26 cellular contexts compared by ENCODE assay signal in the genomic region with DNA sequence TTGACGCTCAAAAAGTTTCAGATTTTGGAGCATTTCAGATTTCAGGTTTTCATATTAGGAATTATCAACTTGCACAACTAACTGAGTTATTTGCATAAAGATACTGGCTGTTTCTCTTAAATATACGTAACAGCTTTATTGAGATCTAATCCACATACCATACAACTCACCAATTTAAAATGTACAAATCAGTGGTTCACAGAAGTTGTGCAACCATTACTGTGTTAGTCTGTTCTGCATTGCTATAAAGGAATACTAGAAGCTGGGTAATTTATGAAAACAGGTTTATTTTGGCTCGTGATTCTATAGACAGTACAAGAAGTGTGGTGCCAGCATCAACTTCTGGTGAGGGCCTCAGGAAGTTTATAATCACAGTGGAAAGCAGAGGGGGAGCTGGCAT. TPM values are rescaled to one million over a fixed set of nuclear protein-coding genes. Genes with fewer than 3 reads are reported as not detected.
DNase-seq lines count a peak whose midpoint lies in the region; ATAC-seq, FAIRE-seq and TF ChIP-seq lines count a peak whose summit lies in the region.
"Had no signal": no experiment of that assay in that cellular context is flagged by ENCODE, and none has a peak within 500 bp of the region (broad histone marks: within the 10 kb centered on the region; RNA-seq: fewer than 3 reads in every experiment).

No MANE protein-coding gene starts in this region.

- CTCF ChIA-PET in activated CD4-positive, alpha-beta memory T cell treated with anti-CD3 and anti-CD28 coated beads, Interleukin-2, amount 10 ng/mL, durations not matched to agents 7 days and 5 days (lab: Charles Lee), result interaction anchor here (0.6 to 0.7 kb wide), 2 partner anchors 9 to 47 kb away, joined by 3 read pairs; no protein-coding TSS in a partner anchor
- CTCF ChIA-PET in activated CD4-positive, alpha-beta memory T cell treated with anti-CD3 and anti-CD28 coated beads for 36 hours (lab: Charles Lee), result interaction anchor here (0.6 kb wide), 1 partner anchor 783 kb away, joined by 3 read pairs; no protein-coding TSS in a partner anchor
- CTCF ChIA-PET in K562 (lab: Yijun Ruan, JAX; ENCODE audit: low intra/inter-chr PET ratio), result no interaction called here
- CTCF ChIA-PET in activated naive CD4-positive, alpha-beta T cell treated with anti-CD3 and anti-CD28 coated beads, Interleukin-2, amount 10 ng/mL, durations not matched to agents 7 days and 5 days (lab: Charles Lee), result no interaction called here

- H4K20me1 ChIP-seq in K562 (replicated peaks; ENCODE audit: control insufficient read depth, insufficient read depth, low read length), result no peaks in the 10 kb centered on the region

- H3K9me3 ChIP-seq in CD4-positive, CD25-positive, alpha-beta regulatory T cell (ENCODE audit: control insufficient read depth in 2 of 2, low read length in 2 of 2), result no peaks in the 10 kb centered on the region
- H3K9me3 ChIP-seq in K562 (replicated peaks; ENCODE audit: control insufficient read depth, insufficient read depth, low read depth, low read length) (no peaks in the 10 kb centered on the region), endodermal cell (ENCODE audit: control insufficient read depth, low read length) (no peaks in the 10 kb centered on the region)
- H3K9me3 ChIP-seq: SJSA1 had no signal

- FAIRE-seq in K562 (lab: Jason Lieb, UNC), result no peak
- FAIRE-seq: GM18507, HTR-8/SVneo had no signal

- no peak for TF ChIP-seq EP300 in K562 (IDR thresholded peaks at IDR 0.05; ENCODE audit: low read length)

- intact Hi-C loops in activated CD4-positive, alpha-beta memory T cell treated with anti-CD3 and anti-CD28 coated beads for 36 hours (cut with micrococcal nuclease), result no loop called here
- intact Hi-C loops in K562 (cut with micrococcal nuclease), result loop anchor here (5.0 kb wide), 1 partner anchor 33 kb away; no protein-coding TSS in a partner anchor

- H3K4me3 Mint-ChIP-seq in activated CD4-positive, alpha-beta memory T cell treated with anti-CD3 and anti-CD28 coated beads, Interleukin-2, amount 10 ng/mL, durations not matched to agents 7 days and 5 days, result no peak overlapping the region
- no peak overlapping the region for H3K4me3 Mint-ChIP-seq in activated CD4-positive, alpha-beta memory T cell treated with anti-CD3 and anti-CD28 coated beads for 36 hours
- H3K4me3 Mint-ChIP-seq in CD4-positive, CD25-positive, alpha-beta regulatory T cell, result no peak overlapping the region
- no peak overlapping the region for H3K4me3 Mint-ChIP-seq in activated naive CD4-positive, alpha-beta T cell treated with anti-CD3 and anti-CD28 coated beads, Interleukin-2, amount 10 ng/mL, durations not matched to agents 7 days and 5 days
- no peak overlapping the region for H3K4me3 Mint-ChIP-seq in endodermal cell
- H3K4me3 Mint-ChIP-seq: CD4-positive, alpha-beta T cell had no signal

- TF ChIP-seq RAD21 in K562 (CRISPR knock-in tag; conservative IDR thresholded peaks at IDR 0.05 in 1 of 2, IDR thresholded peaks at IDR 0.05 in 1 of 2), result no peak

- no peak overlapping the region for H3K9ac ChIP-seq in K562 (ENCODE audit: insufficient read depth in 1 of 2, low read depth in 2 of 2, low read length in 2 of 2)
- no peak overlapping the region for H3K9ac ChIP-seq in endodermal cell (ENCODE audit: extremely low read depth, low read length, poor library complexity, severe bottlenecking)
- H3K9ac ChIP-seq: KMS-11 had no signal

- no peak for DNase-seq in activated CD4-positive, alpha-beta memory T cell treated with anti-CD3 and anti-CD28 coated beads, Interleukin-2, amount 10 ng/mL, durations not matched to agents 7 days and 5 days
- DNase-seq in activated CD4-positive, alpha-beta memory T cell treated with anti-CD3 and anti-CD28 coated beads for 36 hours, result no peak
- DNase-seq in CD4-positive, CD25-positive, alpha-beta regulatory T cell, result no peak
- DNase-seq in K562 (ENCODE audit: extremely low read depth in 1 of 4, low spot score in 3 of 4), result no peak
- peak; percentile 25 for DNase-seq in fibroblast of villous mesenchyme (ENCODE audit: low read depth)
- DNase-seq in activated naive CD4-positive, alpha-beta T cell treated with anti-CD3 and anti-CD28 coated beads, Interleukin-2, amount 10 ng/mL, durations not matched to agents 7 days and 5 days, result no peak
- no peak for DNase-seq in endodermal cell
- DNase-seq: 8988T; ACHN; CD4-positive, alpha-beta T cell; COR-L47; DMS53; H7; NCI-H1048; NCI-H1417; NCI-H1694; NCI-H2029 treated with DMSO at 0.1 percent for 48 hours; NCI-H446 treated with DMSO at 0.1 percent for 48 hours; NCI-H526; Right ventricle myocardium superior; RPMI8226 had no signal

- peaks cover 45% of the 10 kb centered on the region for H3K36me3 ChIP-seq in CD4-positive, CD25-positive, alpha-beta regulatory T cell (ENCODE audit: control insufficient read depth, insufficient read depth, low read length)
- H3K36me3 ChIP-seq in K562 (ENCODE audit: control insufficient read depth, insufficient read depth, low read length), result peaks cover 91% of the 10 kb centered on the region
- peaks cover 65% of the 10 kb centered on the region for H3K36me3 ChIP-seq in endodermal cell (ENCODE audit: control insufficient read depth, insufficient read depth, low read length)

- H3K36me3 Mint-ChIP-seq in activated CD4-positive, alpha-beta memory T cell treated with anti-CD3 and anti-CD28 coated beads, Interleukin-2, amount 10 ng/mL, durations not matched to agents 7 days and 5 days (ENCODE audit: low read depth), result peaks cover 72% of the 10 kb centered on the region
- H3K36me3 Mint-ChIP-seq in activated CD4-positive, alpha-beta memory T cell treated with anti-CD3 and anti-CD28 coated beads for 36 hours, result peaks cover 60% of the 10 kb centered on the region
- H3K36me3 Mint-ChIP-seq in CD4-positive, CD25-positive, alpha-beta regulatory T cell, result peaks cover 45% of the 10 kb centered on the region
- peaks cover 49% of the 10 kb centered on the region for H3K36me3 Mint-ChIP-seq in activated naive CD4-positive, alpha-beta T cell treated with anti-CD3 and anti-CD28 coated beads, Interleukin-2, amount 10 ng/mL, durations not matched to agents 7 days and 5 days
- peaks cover 87% of the 10 kb centered on the region for H3K36me3 Mint-ChIP-seq in endodermal cell (ENCODE audit: low read depth)

- H3K27me3 ChIP-seq in CD4-positive, CD25-positive, alpha-beta regulatory T cell (ENCODE audit: control insufficient read depth, insufficient read depth, low read length), result no peaks in the 10 kb centered on the region
- no peaks in the 10 kb centered on the region for H3K27me3 ChIP-seq in K562 (ENCODE audit: control insufficient read depth in 2 of 2, insufficient read depth in 2 of 2, low read length in 2 of 2)
- no peaks in the 10 kb centered on the region for H3K27me3 ChIP-seq in endodermal cell (ENCODE audit: control insufficient read depth, insufficient read depth, low read length, poor library complexity, severe bottlenecking)
- H3K27me3 ChIP-seq: SJSA1 had no signal

- peaks cover 85% of the 10 kb centered on the region for H3K79me2 ChIP-seq in K562 (ENCODE audit: control insufficient read depth, insufficient read depth, low read length)

- H3K27ac ChIP-seq in CD4-positive, CD25-positive, alpha-beta regulatory T cell (ENCODE audit: insufficient read depth, low read length, poor library complexity, severe bottlenecking), result no peak overlapping the region
- H3K27ac ChIP-seq in K562 (ENCODE audit: extremely low read depth, low read depth, low read length) (no peak overlapping the region), endodermal cell (ENCODE audit: low read depth, low read length) (no peak overlapping the region)
- H3K27ac ChIP-seq: KMS-11, SJSA1 had no signal

- in situ Hi-C loops in K562 (cut with MboI), result no loop called here

- peaks cover 45% of the 10 kb centered on the region for H3K4me1 Mint-ChIP-seq in activated CD4-positive, alpha-beta memory T cell treated with anti-CD3 and anti-CD28 coated beads, Interleukin-2, amount 10 ng/mL, durations not matched to agents 7 days and 5 days
- peaks cover 34% of the 10 kb centered on the region for H3K4me1 Mint-ChIP-seq in activated CD4-positive, alpha-beta memory T cell treated with anti-CD3 and anti-CD28 coated beads for 36 hours (ENCODE audit: low read depth)
- peaks cover 13 to 53% (median 32%) of the 10 kb centered on the region in 4 donors for H3K4me1 Mint-ChIP-seq in CD4-positive, CD25-positive, alpha-beta regulatory T cell
- peaks cover 33% of the 10 kb centered on the region for H3K4me1 Mint-ChIP-seq in activated naive CD4-positive, alpha-beta T cell treated with anti-CD3 and anti-CD28 coated beads, Interleukin-2, amount 10 ng/mL, durations not matched to agents 7 days and 5 days
- peaks cover 5% of the 10 kb centered on the region for H3K4me1 Mint-ChIP-seq in endodermal cell

- no TSS peak for BruUV-seq in K562 (replicated peaks; lab: Mats Ljungman, UMichigan)

- no peaks in the 10 kb centered on the region for H3K9me1 ChIP-seq in K562 (ENCODE audit: control insufficient read depth, insufficient read depth, low read length)

- no peak for ATAC-seq in CD4-positive, CD25-positive, alpha-beta regulatory T cell (ENCODE audit: low read depth in 2 of 2)
- ATAC-seq in K562, result no peak
- ATAC-seq in HG03460 (IDR thresholded peaks at IDR 0.05; ENCODE audit: unreplicated experiment), result no peak

- no peak overlapping the region for H3K4me3 ChIP-seq in CD4-positive, CD25-positive, alpha-beta regulatory T cell (ENCODE audit: low read depth, low read length)
- H3K4me3 ChIP-seq in K562 (no peak overlapping the region), fibroblast of villous mesenchyme (ENCODE audit: low read depth, low read length) (no peak overlapping the region), endodermal cell (ENCODE audit: low read length) (no peak overlapping the region)
- H3K4me3 ChIP-seq: SJSA1 had no signal

- H3K27me3 Mint-ChIP-seq in activated CD4-positive, alpha-beta memory T cell treated with anti-CD3 and anti-CD28 coated beads, Interleukin-2, amount 10 ng/mL, durations not matched to agents 7 days and 5 days, result no peaks in the 10 kb centered on the region
- no peaks in the 10 kb centered on the region for H3K27me3 Mint-ChIP-seq in activated CD4-positive, alpha-beta memory T cell treated with anti-CD3 and anti-CD28 coated beads for 36 hours
- H3K27me3 Mint-ChIP-seq in CD4-positive, CD25-positive, alpha-beta regulatory T cell, result no peaks in the 10 kb centered on the region
- H3K27me3 Mint-ChIP-seq in activated naive CD4-positive, alpha-beta T cell treated with anti-CD3 and anti-CD28 coated beads, Interleukin-2, amount 10 ng/mL, durations not matched to agents 7 days and 5 days, result no peaks in the 10 kb centered on the region
- H3K27me3 Mint-ChIP-seq in endodermal cell (ENCODE audit: insufficient read depth), result no peaks in the 10 kb centered on the region
- H3K27me3 Mint-ChIP-seq: CD4-positive, alpha-beta T cell had no signal

- H3K27ac Mint-ChIP-seq in activated CD4-positive, alpha-beta memory T cell treated with anti-CD3 and anti-CD28 coated beads, Interleukin-2, amount 10 ng/mL, durations not matched to agents 7 days and 5 days, result peak overlapping the region; percentile 38
- no peak overlapping the region for H3K27ac Mint-ChIP-seq in activated CD4-positive, alpha-beta memory T cell treated with anti-CD3 and anti-CD28 coated beads for 36 hours
- H3K27ac Mint-ChIP-seq in CD4-positive, CD25-positive, alpha-beta regulatory T cell, result peak overlapping the region; percentile 67 to 76 (median 73)
- H3K27ac Mint-ChIP-seq in activated naive CD4-positive, alpha-beta T cell treated with anti-CD3 and anti-CD28 coated beads, Interleukin-2, amount 10 ng/mL, durations not matched to agents 7 days and 5 days, result no peak overlapping the region
- no peak overlapping the region for H3K27ac Mint-ChIP-seq in endodermal cell
- H3K27ac Mint-ChIP-seq: CD4-positive, alpha-beta T cell had no signal

- no peak overlapping the region for H3K4me2 ChIP-seq in K562 (ENCODE audit: insufficient read depth, low read length)
- H3K4me2 ChIP-seq: KMS-11 had no signal

- H3K9me3 Mint-ChIP-seq in activated CD4-positive, alpha-beta memory T cell treated with anti-CD3 and anti-CD28 coated beads, Interleukin-2, amount 10 ng/mL, durations not matched to agents 7 days and 5 days, result no peaks in the 10 kb centered on the region
- H3K9me3 Mint-ChIP-seq in activated CD4-positive, alpha-beta memory T cell treated with anti-CD3 and anti-CD28 coated beads for 36 hours, result no peaks in the 10 kb centered on the region
- H3K9me3 Mint-ChIP-seq in CD4-positive, CD25-positive, alpha-beta regulatory T cell, result peaks cover 0 to 1% (median 0%) of the 10 kb centered on the region in 7 donors
- no peaks in the 10 kb centered on the region for H3K9me3 Mint-ChIP-seq in activated naive CD4-positive, alpha-beta T cell treated with anti-CD3 and anti-CD28 coated beads, Interleukin-2, amount 10 ng/mL, durations not matched to agents 7 days and 5 days
- H3K9me3 Mint-ChIP-seq in endodermal cell, result no peaks in the 10 kb centered on the region
- H3K9me3 Mint-ChIP-seq: CD4-positive, alpha-beta T cell had no signal

- no peak for TF ChIP-seq POLR2A in K562 (conservative IDR thresholded peaks at IDR 0.05)

- POLR2A ChIA-PET in activated CD4-positive, alpha-beta memory T cell treated with anti-CD3 and anti-CD28 coated beads, Interleukin-2, amount 10 ng/mL, durations not matched to agents 7 days and 5 days (lab: Charles Lee), result interaction anchor here (2.3 kb wide), 1 partner anchor 8 kb away, joined by 12 read pairs; a partner anchor contains a TSS
- POLR2A ChIA-PET in activated CD4-positive, alpha-beta memory T cell treated with anti-CD3 and anti-CD28 coated beads for 36 hours (lab: Charles Lee), result no interaction called here
- POLR2A ChIA-PET in K562 (lab: Yijun Ruan, JAX), result interaction anchor here (0.6 to 1.1 kb wide), 3 partner anchors 8 to 1559 kb away, joined by 3 to 8 read pairs (median 4); a partner anchor contains a TSS

- TF ChIP-seq CTCF in K562 (IDR thresholded peaks at IDR 0.05 in 2 of 3, conservative IDR thresholded peaks at IDR 0.05 in 1 of 3; ENCODE audit: insufficient read depth in 2 of 3, low read depth in 1 of 3, low read length in 3 of 3), result no peak
- TF ChIP-seq CTCF in fibroblast of villous mesenchyme (IDR thresholded peaks at IDR 0.05; ENCODE audit: insufficient read depth, low read depth, low read length), result no peak
- no peak for TF ChIP-seq CTCF in endodermal cell (conservative IDR thresholded peaks at IDR 0.05)

- H3K4me1 ChIP-seq in CD4-positive, CD25-positive, alpha-beta regulatory T cell (ENCODE audit: control insufficient read depth, insufficient read depth, low read length, poor library complexity, severe bottlenecking), result no peaks in the 10 kb centered on the region
- peaks cover 0 to 4% of the 10 kb centered on the region in 2 experiments; a peak in 1 of 5 replicates for H3K4me1 ChIP-seq in K562 (replicated peaks in 1 of 2; ENCODE audit: control insufficient read depth in 2 of 2, insufficient read depth in 2 of 2, low read length in 2 of 2)
- H3K4me1 ChIP-seq in endodermal cell (ENCODE audit: control insufficient read depth, insufficient read depth, low read length), result no peaks in the 10 kb centered on the region
- H3K4me1 ChIP-seq: SJSA1 had no signal

- H2AFZ ChIP-seq in K562 (ENCODE audit: low read depth, low read length), result no peak overlapping the region

- 80% methylated on average over 3 of the region's 3 CpGs for WGBS in K562 (ENCODE audit: insufficient coverage, low coverage, missing lambda C conversion rate)
- 91 to 93% methylated on average over 3 of the region's 3 CpGs for WGBS in endodermal cell (ENCODE audit: insufficient coverage in 1 of 2, insufficient read length in 1 of 2), 2 experiments

RNA-seq across cellular contexts. Expression of a gene that starts 8.2 kb away (rescaled TPM):
- 100 to 1,000 TPM; 129 to 140 TPM for total RNA-seq in activated CD4-positive, alpha-beta memory T cell treated with anti-CD3 and anti-CD28 coated beads, Interleukin-2, amount 10 ng/mL, durations not matched to agents 7 days and 5 days
- 100 to 1,000 TPM; 256 to 261 TPM for total RNA-seq in activated CD4-positive, alpha-beta memory T cell treated with anti-CD3 and anti-CD28 coated beads for 36 hours
- 48.8 TPM for total RNA-seq in CD4-positive, CD25-positive, alpha-beta regulatory T cell
- polyA plus RNA-seq in CD4-positive, CD25-positive, alpha-beta regulatory T cell, result 100 to 1,000 TPM; 131 to 165 (median 146) TPM
- 153 and 264 TPM in 2 replicates for total RNA-seq in K562 (2011; cell fraction: chromatin; rRNA removed; ENCODE audit: low replicate concordance)
- 74.7 and 102 TPM in 2 replicates for total RNA-seq in K562 (2011; cell fraction: nucleolus; rRNA removed)
- 123 and 141 TPM in 2 replicates for total RNA-seq in K562 (2011; cell fraction: nucleoplasm; rRNA removed)
- total RNA-seq in K562 (2014; rRNA removed), result 61.6 and 71.6 TPM in 2 replicates
- 54.2 and 58.4 TPM in 2 replicates for total RNA-seq in K562 (2014; rRNA removed; fragmentation: Illumina TruSeq; extraction: Trizol)
- total RNA-seq in K562 (2015; rRNA removed; fragmentation: Illumina TruSeq; extraction: Trizol), result 45.6 and 53.5 TPM in 2 replicates
- total RNA-seq in K562 (2021), result 305 and 308 TPM in 2 replicates
- 131 and 134 TPM in 2 replicates for polyA plus RNA-seq in K562 (2011; rRNA removed)
- polyA plus RNA-seq in K562 (2011; cell fraction: cytosol; rRNA removed), result 79.2 and 99.4 TPM in 2 replicates
- polyA plus RNA-seq in K562 (2011; cell fraction: nucleus; rRNA removed), result 112 and 126 TPM in 2 replicates
- polyA plus RNA-seq in K562 (2012), result 257 and 409 TPM in 2 replicates
- polyA plus RNA-seq in K562 (2014; fragmentation: Illumina TruSeq; extraction: Trizol), result 384 and 426 TPM in 2 replicates
- 100 to 1,000 TPM; 304 to 480 TPM for polyA plus RNA-seq in K562 (2014; fragmentation: Nextera tagmentation; extraction: Ambion mirVana)
- 178 and 212 TPM in 2 replicates for polyA plus RNA-seq in K562 (2014; rRNA removed)
- polyA minus RNA-seq in K562 (2011; rRNA and poly(A)+ RNA removed), result 285 and 362 TPM in 2 replicates
- polyA minus RNA-seq in K562 (2011; cell fraction: cytosol; rRNA and poly(A)+ RNA removed), result 147 and 208 TPM in 2 replicates
- polyA minus RNA-seq in K562 (2011; cell fraction: nucleus; rRNA and poly(A)+ RNA removed), result 47.4 and 65.0 TPM in 2 replicates
- 20.3 and 27.4 TPM in 2 replicates for total RNA-seq in fibroblast of villous mesenchyme
- 100 to 1,000 TPM; 185 to 209 TPM for total RNA-seq in endodermal cell
- 122 TPM for polyA plus RNA-seq in endodermal cell (2013, experiment 1 of 2)
- 118 TPM for polyA plus RNA-seq in endodermal cell (2013, experiment 2 of 2)

Comparison
In these comparisons a context has a peak if more than half of its experiments do, and no peak if none do; other contexts are left out.
1. H3K27ac Mint-ChIP-seq: peak in activated CD4-positive, alpha-beta memory T cell treated with anti-CD3 and anti-CD28 coated beads, Interleukin-2, amount 10 ng/mL, durations not matched to agents 7 days and 5 days (single experiment) and CD4-positive, CD25-positive, alpha-beta regulatory T cell (3 of 3); none in activated CD4-positive, alpha-beta memory T cell treated with anti-CD3 and anti-CD28 coated beads for 36 hours (single experiment), activated naive CD4-positive, alpha-beta T cell treated with anti-CD3 and anti-CD28 coated beads, Interleukin-2, amount 10 ng/mL, durations not matched to agents 7 days and 5 days (single experiment) and endodermal cell (single experiment).
2. CTCF ChIA-PET loops: an anchor here in activated CD4-positive, alpha-beta memory T cell treated with anti-CD3 and anti-CD28 coated beads, Interleukin-2, amount 10 ng/mL, durations not matched to agents 7 days and 5 days (0.6 to 0.7 kb wide) and activated CD4-positive, alpha-beta memory T cell treated with anti-CD3 and anti-CD28 coated beads for 36 hours (0.6 kb wide); none called in K562 and activated naive CD4-positive, alpha-beta T cell treated with anti-CD3 and anti-CD28 coated beads, Interleukin-2, amount 10 ng/mL, durations not matched to agents 7 days and 5 days.